Comparison of ENCODE assay signal across 8 cellular contexts in the genomic region with DNA sequence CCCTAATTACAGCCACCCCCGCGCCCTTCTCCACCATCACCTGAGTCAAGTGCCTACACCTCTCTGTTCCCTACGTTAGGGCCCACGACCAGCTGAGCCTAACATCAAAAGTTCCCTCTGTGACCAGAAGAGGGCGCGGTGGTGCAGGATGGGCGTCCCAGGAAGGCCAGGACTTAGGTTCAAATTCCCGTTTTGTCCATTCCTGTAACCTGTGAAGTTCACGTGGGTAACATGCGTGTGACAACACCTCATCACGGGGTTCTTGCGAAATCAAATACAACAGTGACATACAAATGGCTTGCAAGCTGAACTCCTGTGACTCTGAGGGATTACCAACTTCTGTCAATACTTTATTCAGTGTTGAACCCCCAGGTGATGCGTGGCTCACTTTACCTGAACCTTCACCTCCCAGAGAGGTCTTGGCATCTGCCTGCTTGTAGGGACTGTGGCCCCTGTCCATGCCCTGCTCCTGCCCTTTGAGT.
DNase-seq lines count a peak whose midpoint lies in the region; ATAC-seq and TF ChIP-seq lines count a peak whose summit lies in the region.

No MANE protein-coding gene starts in this region.

- DNase-seq in HFF-Myc (ENCODE audit: extremely low read depth, low read depth) (no peak), OCI-M1 (lab: John Stamatoyannopoulos, UW) (peak; percentile 31), prostate gland (ENCODE audit: low spot score) (peak; percentile 74), amniotic stem cell (lab: John Stamatoyannopoulos, UW) (no peak)
- DNase-seq in activated T-helper 2 cell treated with anti-CD3 and anti-CD28 coated beads, Interferon-gamma antibody, Interleukin-2, Interleukin-4, amounts not matched to agents 10 μg/mL and 5 μg/mL and 100 μg/mL, durations not matched to agents 14 hours and 24 hours and 36 hours (ENCODE audit: low spot score), result peak; percentile 67

- no peak overlapping the region for H3K4me3 ChIP-seq in BLaER1
- H3K4me3 ChIP-seq in HFF-Myc (replicated peaks; ENCODE audit: low read depth, low read length), result no peak overlapping the region
- H3K4me3 ChIP-seq in gastroesophageal sphincter, result no peak overlapping the region
- H3K4me3 ChIP-seq in prostate gland, result no peak overlapping the region

- H3K27me3 Mint-ChIP-seq in activated T-helper 2 cell treated with anti-CD3 and anti-CD28 coated beads, Interferon-gamma antibody, Interleukin-2, Interleukin-4, amounts not matched to agents 10 μg/mL and 5 μg/mL and 100 μg/mL, durations not matched to agents 14 hours and 24 hours and 36 hours (ENCODE audit: low read depth), result no peaks in the 10 kb centered on the region

- WGBS in gastroesophageal sphincter (ENCODE audit: low coverage in 1 of 2), 2 donors, result 34 to 44% methylated on average over 6 to 13 of the region's 13 CpGs
- 41% methylated on average over 13 of the region's 13 CpGs for WGBS in prostate gland

- H3K4me2 ChIP-seq in BLaER1, result peak overlapping the region; percentile 97

- peaks cover 3% of the 10 kb centered on the region; the same call in 1 of the 2 replicates for H3K9me3 ChIP-seq in BLaER1
- H3K9me3 ChIP-seq in gastroesophageal sphincter, result no peaks in the 10 kb centered on the region
- H3K9me3 ChIP-seq in prostate gland, result no peaks in the 10 kb centered on the region

- H3K36me3 Mint-ChIP-seq in activated T-helper 2 cell treated with anti-CD3 and anti-CD28 coated beads, Interferon-gamma antibody, Interleukin-2, Interleukin-4, amounts not matched to agents 10 μg/mL and 5 μg/mL and 100 μg/mL, durations not matched to agents 14 hours and 24 hours and 36 hours (ENCODE audit: low read depth), result peaks cover 7% of the 10 kb centered on the region

- H3K27ac Mint-ChIP-seq in activated T-helper 2 cell treated with anti-CD3 and anti-CD28 coated beads, Interferon-gamma antibody, Interleukin-2, Interleukin-4, amounts not matched to agents 10 μg/mL and 5 μg/mL and 100 μg/mL, durations not matched to agents 14 hours and 24 hours and 36 hours, result peak overlapping the region; percentile 99

- ATAC-seq in gastroesophageal sphincter, result peak; percentile 56
- ATAC-seq in HG03469 (IDR thresholded peaks at IDR 0.05; ENCODE audit: unreplicated experiment), result no peak

- H3K36me3 ChIP-seq in BLaER1, result no peaks in the 10 kb centered on the region
- H3K36me3 ChIP-seq in gastroesophageal sphincter, result no peaks in the 10 kb centered on the region
- H3K36me3 ChIP-seq in prostate gland, result no peaks in the 10 kb centered on the region

- H3K27ac ChIP-seq in BLaER1 (peak overlapping the region; percentile 94), gastroesophageal sphincter (no peak overlapping the region), prostate gland (no peak overlapping the region)

- H3K27me3 ChIP-seq in BLaER1, result no peaks in the 10 kb centered on the region
- H3K27me3 ChIP-seq in gastroesophageal sphincter, result no peaks in the 10 kb centered on the region
- no peaks in the 10 kb centered on the region for H3K27me3 ChIP-seq in prostate gland (replicated peaks; ENCODE audit: insufficient read depth)

- peak overlapping the region; percentile 76; the same call in 1 of the 2 replicates for H3K9ac ChIP-seq in BLaER1

- no peaks in the 10 kb centered on the region for H4K20me1 ChIP-seq in BLaER1

- TF ChIP-seq EP300 in gastroesophageal sphincter (IDR thresholded peaks at IDR 0.05), result no peak

- H3K4me3 Mint-ChIP-seq in activated T-helper 2 cell treated with anti-CD3 and anti-CD28 coated beads, Interferon-gamma antibody, Interleukin-2, Interleukin-4, amounts not matched to agents 10 μg/mL and 5 μg/mL and 100 μg/mL, durations not matched to agents 14 hours and 24 hours and 36 hours (ENCODE audit: low read depth), result no peak overlapping the region

- TF ChIP-seq POLR2A in gastroesophageal sphincter (IDR thresholded peaks at IDR 0.05), result no peak
- TF ChIP-seq POLR2A in prostate gland (IDR thresholded peaks at IDR 0.05), result no peak

- H3K4me1 ChIP-seq in BLaER1 (peaks cover 58% of the 10 kb centered on the region), gastroesophageal sphincter (no peaks in the 10 kb centered on the region), prostate gland (replicated peaks) (no peaks in the 10 kb centered on the region)

- H3K9me3 Mint-ChIP-seq in activated T-helper 2 cell treated with anti-CD3 and anti-CD28 coated beads, Interferon-gamma antibody, Interleukin-2, Interleukin-4, amounts not matched to agents 10 μg/mL and 5 μg/mL and 100 μg/mL, durations not matched to agents 14 hours and 24 hours and 36 hours, result peaks cover 8% of the 10 kb centered on the region

- peak; percentile 78 for TF ChIP-seq CTCF in HFF-Myc (IDR thresholded peaks at IDR 0.05; ENCODE audit: low read depth, low read length, missing control alignments)
- peak; percentile 20 to 75 (median 70) for TF ChIP-seq CTCF in gastroesophageal sphincter (IDR thresholded peaks at IDR 0.05)
- TF ChIP-seq CTCF in prostate gland (IDR thresholded peaks at IDR 0.05), result peak; percentile 84 to 89 (median 86)

- intact Hi-C loops in activated T-helper 2 cell treated with anti-CD3 and anti-CD28 coated beads, Interferon-gamma antibody, Interleukin-2, Interleukin-4, amounts not matched to agents 10 μg/mL and 5 μg/mL and 100 μg/mL, durations not matched to agents 14 hours and 24 hours and 36 hours (cut with micrococcal nuclease), result loop anchor here (1.0 kb wide), 2 partner anchors 10 to 299 kb away; no protein-coding TSS in a partner anchor
- intact Hi-C loops in prostate gland (cut with DNase I), result loop anchor here (2.0 to 5.0 kb wide), 2 partner anchors 152 to 210 kb away; no protein-coding TSS in a partner anchor

- H3K4me1 Mint-ChIP-seq in activated T-helper 2 cell treated with anti-CD3 and anti-CD28 coated beads, Interferon-gamma antibody, Interleukin-2, Interleukin-4, amounts not matched to agents 10 μg/mL and 5 μg/mL and 100 μg/mL, durations not matched to agents 14 hours and 24 hours and 36 hours (ENCODE audit: low read depth), result peaks cover 79% of the 10 kb centered on the region

Comparison
In these comparisons a context has a peak if more than half of its experiments do, and no peak if none do; other contexts are left out.
1. DNase-seq: peak in OCI-M1 (single experiment), activated T-helper 2 cell treated with anti-CD3 and anti-CD28 coated beads, Interferon-gamma antibody, Interleukin-2, Interleukin-4, amounts not matched to agents 10 μg/mL and 5 μg/mL and 100 μg/mL, durations not matched to agents 14 hours and 24 hours and 36 hours (single experiment) and prostate gland (single experiment); none in HFF-Myc (single experiment) and amniotic stem cell (single experiment).
2. Peak in every context shown above with its lines, with median percentiles within 50 percentile points of each other: CTCF ChIP-seq.